Comparison of ENCODE assay signal across 33 cellular contexts in the genomic region with DNA sequence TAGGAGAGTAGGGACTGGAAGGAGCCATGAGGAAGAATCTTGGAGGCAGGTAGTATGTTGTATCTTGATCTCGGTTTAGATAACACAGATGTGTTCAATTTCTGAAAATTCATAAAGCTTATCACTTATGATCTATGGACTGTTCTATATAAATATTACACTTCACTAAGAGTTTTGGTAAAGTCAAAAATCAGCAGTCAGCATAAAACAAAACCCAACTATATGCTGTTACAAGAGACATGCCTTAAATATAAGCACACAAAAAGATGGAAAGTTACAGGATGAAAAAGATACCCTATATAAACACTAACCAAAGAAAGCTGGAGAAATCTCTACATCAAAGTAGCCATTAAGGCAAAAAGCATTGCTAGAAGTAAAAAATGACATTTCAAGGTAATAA. TPM values are rescaled to one million over a fixed set of nuclear protein-coding genes. Genes with fewer than 3 reads are reported as not detected.
"Had no signal": no experiment of that assay in that cellular context is flagged by ENCODE, and none has a peak within 500 bp of the region (broad histone marks: within the 10 kb centered on the region; RNA-seq: fewer than 3 reads in every experiment).

No MANE protein-coding gene starts in this region.

- H3K9ac ChIP-seq: SK-N-SH had no signal

- H3K9me3 ChIP-seq: SJSA1 had no signal

- FAIRE-seq: bronchial epithelial cell, TTC549 had no signal

- H3K36me3 ChIP-seq: Peyer's patch, SJSA1 had no signal

- H3K27ac ChIP-seq: Peyer's patch, SJSA1 had no signal

- DNase-seq: activated CD4-positive, alpha-beta T cell treated with anti-CD3 and anti-CD28 coated beads, Interleukin-2, amount 10 ng/mL, durations not matched to agents 24 days and 14 days; activated CD4-positive, alpha-beta T cell treated with anti-CD3 and anti-CD28 coated beads, Interleukin-2, amount 50 U/mL, for 48 hours; activated CD8-positive, alpha-beta T cell treated with anti-CD3 and anti-CD28 coated beads, Interleukin-2, amount 10 ng/mL, durations not matched to agents 7 days and 5 days; activated gamma-delta T cell; activated naive CD4-positive, alpha-beta T cell treated with Interleukin-2 at 50 U/mL for 16 hours; activated naive CD8-positive, alpha-beta T cell treated with anti-CD3 and anti-CD28 coated beads, Interleukin-2, amount 50 U/mL, for 24 hours; activated T-cell treated with anti-CD3 and anti-CD28 coated beads, Interleukin-2, amount 50 U/mL, for 24 hours; anterior cingulate cortex; caudate nucleus; cerebellar nuclear complex; MM.1S; MV-4-11; NCI-H1092; NCI-H1417; NCI-H146; NCI-H187; NCI-H2029 treated with DMSO at 0.1 percent for 48 hours; NCI-H2107; NCI-H2171; NCI-H510A; NCI-H526; NCI-H748 treated with DMSO at 0.1 percent for 48 hours; NK-92 treated with Interleukin-12 subunit alpha and Interleukin-12 subunit beta, amount 100 ng/mL, for 24 hours; PC-3; Peyer's patch; RPMI8226; SHP77 treated with DMSO at 0.1 percent for 48 hours; SK-N-SH had no signal

- ATAC-seq: activated CD8-positive, alpha-beta T cell treated with anti-CD3 and anti-CD28 coated beads, Interleukin-2, amount 10 ng/mL, durations not matched to agents 7 days and 5 days; activated naive CD8-positive, alpha-beta T cell treated with anti-CD3 and anti-CD28 coated beads, Interleukin-2, amount 50 U/mL, for 24 hours; PC-3 had no signal

- H3K4me2 ChIP-seq: SK-N-SH had no signal

- H3K4me3 ChIP-seq: Peyer's patch, SJSA1 had no signal

- H3K27me3 ChIP-seq: Peyer's patch had no signal

- H3K4me1 ChIP-seq: Peyer's patch, SJSA1 had no signal

RNA-seq across cellular contexts. Expression of a gene that starts 4.5 kb away (rescaled TPM):
- total RNA-seq: activated CD4-positive, alpha-beta T cell treated with anti-CD3 and anti-CD28 coated beads, Interleukin-2, amount 10 ng/mL, durations not matched to agents 24 days and 14 days; activated CD8-positive, alpha-beta T cell treated with anti-CD3 and anti-CD28 coated beads, Interleukin-2, amount 10 ng/mL, durations not matched to agents 7 days and 5 days; bronchial epithelial cell; LHCN-M2; PC-3; Peyer's patch; SJSA1 had no signal

RNA-seq across cellular contexts. Expression of a gene that starts 19.9 kb away (rescaled TPM):
- total RNA-seq: activated CD4-positive, alpha-beta T cell treated with anti-CD3 and anti-CD28 coated beads, Interleukin-2, amount 10 ng/mL, durations not matched to agents 24 days and 14 days; activated CD8-positive, alpha-beta T cell treated with anti-CD3 and anti-CD28 coated beads, Interleukin-2, amount 10 ng/mL, durations not matched to agents 7 days and 5 days; activated T-helper 2 cell treated with anti-CD3 and anti-CD28 coated beads, Interferon-gamma antibody, Interleukin-2, Interleukin-4, amounts not matched to agents 10 μg/mL and 5 μg/mL and 100 μg/mL, durations not matched to agents 14 hours and 24 hours and 36 hours; bronchial epithelial cell; Peyer's patch had no signal

RNA-seq across cellular contexts. Expression of a gene that starts 21.4 kb away (rescaled TPM):
- total RNA-seq: activated CD4-positive, alpha-beta T cell treated with anti-CD3 and anti-CD28 coated beads, Interleukin-2, amount 10 ng/mL, durations not matched to agents 24 days and 14 days; activated CD8-positive, alpha-beta T cell treated with anti-CD3 and anti-CD28 coated beads, Interleukin-2, amount 10 ng/mL, durations not matched to agents 7 days and 5 days; activated T-helper 2 cell treated with anti-CD3 and anti-CD28 coated beads, Interferon-gamma antibody, Interleukin-2, Interleukin-4, amounts not matched to agents 10 μg/mL and 5 μg/mL and 100 μg/mL, durations not matched to agents 14 hours and 24 hours and 36 hours had no signal

RNA-seq across cellular contexts. Expression of a gene that starts 39.6 kb away (rescaled TPM):
- total RNA-seq: activated CD4-positive, alpha-beta T cell treated with anti-CD3 and anti-CD28 coated beads, Interleukin-2, amount 10 ng/mL, durations not matched to agents 24 days and 14 days; activated CD8-positive, alpha-beta T cell treated with anti-CD3 and anti-CD28 coated beads, Interleukin-2, amount 10 ng/mL, durations not matched to agents 7 days and 5 days; activated T-helper 2 cell treated with anti-CD3 and anti-CD28 coated beads, Interferon-gamma antibody, Interleukin-2, Interleukin-4, amounts not matched to agents 10 μg/mL and 5 μg/mL and 100 μg/mL, durations not matched to agents 14 hours and 24 hours and 36 hours; bronchial epithelial cell; LHCN-M2; PC-3; Peyer's patch; SJSA1 had no signal
- polyA plus RNA-seq: SK-N-SH had no signal

RNA-seq across cellular contexts. Expression of a gene that starts 41.6 kb away (rescaled TPM):
- total RNA-seq: activated CD4-positive, alpha-beta T cell treated with anti-CD3 and anti-CD28 coated beads, Interleukin-2, amount 10 ng/mL, durations not matched to agents 24 days and 14 days; activated CD8-positive, alpha-beta T cell treated with anti-CD3 and anti-CD28 coated beads, Interleukin-2, amount 10 ng/mL, durations not matched to agents 7 days and 5 days; activated T-helper 2 cell treated with anti-CD3 and anti-CD28 coated beads, Interferon-gamma antibody, Interleukin-2, Interleukin-4, amounts not matched to agents 10 μg/mL and 5 μg/mL and 100 μg/mL, durations not matched to agents 14 hours and 24 hours and 36 hours; bronchial epithelial cell; LHCN-M2; PC-3; Peyer's patch; SJSA1 had no signal
- polyA plus RNA-seq: SK-N-SH had no signal
